In genomic region chr2:102226612-102227351, GRCh38 we compare ENCODE assay signal across 9 cellular contexts. TPM values are rescaled to one million over a fixed set of nuclear protein-coding genes. Genes with fewer than 3 reads are reported as not detected.
A peak's percentile ranks its signal among the peaks of the same experiment; 100 is the strongest.
DNase-seq lines count a peak whose midpoint lies in the region; ATAC-seq and TF ChIP-seq lines count a peak whose summit lies in the region.
"Had no signal": no experiment of that assay in that cellular context is flagged by ENCODE, and none has a peak within 500 bp of the region (broad histone marks: within the 10 kb centered on the region; RNA-seq: fewer than 3 reads in every experiment).

No MANE protein-coding gene starts in this region.

- no peak for TF ChIP-seq POLR2A in adrenal gland (IDR thresholded peaks at IDR 0.05)

- no peak for ATAC-seq in activated CD4-positive, CD25-positive, alpha-beta regulatory T cell treated with anti-CD3 and anti-CD28 coated beads, Interleukin-2, amount 50 U/mL, for 24 hours
- ATAC-seq in GM21717 (IDR thresholded peaks at IDR 0.05; ENCODE audit: unreplicated experiment), result no peak

- peak; percentile 8 for DNase-seq in NCI-H345 (lab: John Stamatoyannopoulos, UW)
- no peak for DNase-seq in NCI-H345 treated with DMSO at 0.1 percent for 48 hours (lab: John Stamatoyannopoulos, UW; ENCODE audit: unreplicated experiment)
- peak in 1 of 7 donors; percentile 31 for DNase-seq in adrenal gland
- DNase-seq in substantia nigra (lab: John Stamatoyannopoulos, UW), result peak in 25 of 49 donors; percentile 13 to 62 (median 31)
- no peak for DNase-seq in GM19238 (ENCODE audit: insufficient read length, low spot score)

- peaks cover 10 to 26% of the 10 kb centered on the region in 2 donors for H3K4me1 ChIP-seq in adrenal gland (replicated peaks in 1 of 2)

- H3K36me3 ChIP-seq in adrenal gland (replicated peaks in 1 of 2), result no peaks in the 10 kb centered on the region

- no peaks in the 10 kb centered on the region for H3K9me3 ChIP-seq in adrenal gland (replicated peaks in 1 of 3)

- 61 to 65% (median 63%) methylated on average over 6 of the region's 6 CpGs for WGBS in adrenal gland, 4 donors

- H3K27ac ChIP-seq in adrenal gland (peak overlapping the region; percentile 56 to 98 (median 96)), layer of hippocampus (ENCODE audit: low read depth, low read length) (peak overlapping the region; percentile 87), substantia nigra (ENCODE audit: low read depth, low read length, poor library complexity, severe bottlenecking) (peak overlapping the region; percentile 65)

- H3K4me3 ChIP-seq in adrenal gland, result no peak overlapping the region

- intact Hi-C loops in adrenal gland (cut with DNase I), result no loop called here

- TF ChIP-seq CTCF in adrenal gland (IDR thresholded peaks at IDR 0.05), result no peak

- H3K27me3 ChIP-seq in adrenal gland (no peaks in the 10 kb centered on the region), layer of hippocampus (ENCODE audit: control insufficient read depth, insufficient read depth, low read length) (no peaks in the 10 kb centered on the region)

RNA-seq across cellular contexts. Expression of gene IL1RL2, which starts 40.0 kb away (rescaled TPM):
- total RNA-seq in adrenal gland, result 1 to 10 TPM; 1.1 to 4.6 (median 1.9) TPM
- polyA plus RNA-seq in adrenal gland, result 1 to 10 TPM; 1.2 to 4.0 (median 1.5) TPM
- total RNA-seq: A673 had no signal

Comparison
In these comparisons a context has a peak if more than half of its experiments do, and no peak if none do; other contexts are left out.
1. DNase-seq: peak in NCI-H345 (single experiment) and substantia nigra (25 of 49); none in NCI-H345 treated with DMSO at 0.1 percent for 48 hours (single experiment) and GM19238 (single experiment).
2. Peak in every context shown above with its lines, with median percentiles within 50 percentile points of each other: H3K27ac ChIP-seq.